In genomic region chr21:42375966-42376337, GRCh38 we compare ENCODE assay signal across 26 cellular contexts. TPM values are rescaled to one million over a fixed set of nuclear protein-coding genes. Genes with fewer than 3 reads are reported as not detected.
"Had no signal": no experiment of that assay in that cellular context is flagged by ENCODE, and none has a peak within 500 bp of the region (broad histone marks: within the 10 kb centered on the region; RNA-seq: fewer than 3 reads in every experiment).

No MANE protein-coding gene starts in this region.

- ATAC-seq: gastrocnemius medialis; naive thymus-derived CD4-positive, alpha-beta T cell had no signal

- H3K4me3 ChIP-seq: adrenal gland, ascending aorta, coronary artery, esophagus squamous epithelium, gastrocnemius medialis, sigmoid colon, smooth muscle cell, tibial artery had no signal

- H3K9me3 Mint-ChIP-seq: central memory CD8-positive, alpha-beta T cell; endodermal cell; memory B cell; naive thymus-derived CD4-positive, alpha-beta T cell; neural crest cell had no signal

- H3K4me2 ChIP-seq: smooth muscle cell had no signal

- H3K27ac Mint-ChIP-seq: activated naive CD8-positive, alpha-beta T cell; endodermal cell; memory B cell; naive thymus-derived CD4-positive, alpha-beta T cell had no signal

- H3K4me1 Mint-ChIP-seq: neural crest cell had no signal

- H3K36me3 ChIP-seq: adrenal gland, ascending aorta, esophagus squamous epithelium, gastrocnemius medialis, sigmoid colon, tibial artery had no signal

- DNase-seq: activated CD4-positive, alpha-beta T cell treated with anti-CD3 and anti-CD28 coated beads for 1 hour; activated CD4-positive, alpha-beta T cell treated with anti-CD3 and anti-CD28 coated beads, Interleukin-2, amount 50 U/mL, for 4 hours; activated naive CD4-positive, alpha-beta T cell; esophagus squamous epithelium; gastrocnemius medialis; hypothalamus; naive thymus-derived CD4-positive, alpha-beta T cell; sigmoid colon; stimulated activated CD4-positive, alpha-beta T cell treated with anti-CD3 and anti-CD28 coated beads, Interleukin-2, amount 100 ng/mL, for 48 hours; stimulated activated CD8-positive, alpha-beta memory T cell treated with anti-CD3 and anti-CD28 coated beads, Interleukin-4, amount 100 ng/mL, for 48 hours; substantia nigra; T-helper 1 cell; tibial artery had no signal

- H3K27me3 ChIP-seq: adrenal gland, ascending aorta had no signal

- H3K27me3 Mint-ChIP-seq: activated naive CD8-positive, alpha-beta T cell had no signal

- H3K27ac ChIP-seq: adrenal gland, ascending aorta, coronary artery, esophagus squamous epithelium, gastrocnemius medialis, sigmoid colon, tibial artery had no signal

- H3K4me1 ChIP-seq: adrenal gland, ascending aorta, gastrocnemius medialis, sigmoid colon, tibial artery had no signal

- H3K9me3 ChIP-seq: adrenal gland, ascending aorta, esophagus squamous epithelium, gastrocnemius medialis, sigmoid colon had no signal

- H3K4me3 Mint-ChIP-seq: activated naive CD8-positive, alpha-beta T cell; central memory CD8-positive, alpha-beta T cell; endodermal cell; memory B cell; neural crest cell had no signal

- H3K36me3 Mint-ChIP-seq: activated naive CD8-positive, alpha-beta T cell; memory B cell had no signal

RNA-seq across cellular contexts. Expression of gene TFF1, which starts 9.6 kb away (rescaled TPM):
- total RNA-seq: ascending aorta; esophagus squamous epithelium; gastrocnemius medialis; liver; mononuclear cell; naive thymus-derived CD4-positive, alpha-beta T cell; neural crest cell; omental fat pad; urinary bladder had no signal
- polyA plus RNA-seq: liver; naive thymus-derived CD4-positive, alpha-beta T cell; urinary bladder had no signal

RNA-seq across cellular contexts. Expression of gene TMPRSS3, which starts 19.9 kb away (rescaled TPM):
- total RNA-seq: ascending aorta, endodermal cell, gastrocnemius medialis, neural crest cell, smooth muscle cell, urinary bladder had no signal
- polyA plus RNA-seq: smooth muscle cell, urinary bladder had no signal

RNA-seq across cellular contexts. Expression of gene TFF2, which starts 25.2 kb away (rescaled TPM):
- total RNA-seq: adrenal gland; ascending aorta; endodermal cell; gastrocnemius medialis; liver; mononuclear cell; naive thymus-derived CD4-positive, alpha-beta T cell; neural crest cell; omental fat pad; sigmoid colon; smooth muscle cell; urinary bladder had no signal
- polyA plus RNA-seq: naive thymus-derived CD4-positive, alpha-beta T cell; smooth muscle cell; urinary bladder had no signal

RNA-seq across cellular contexts. Expression of gene UBASH3A, which starts 27.8 kb away (rescaled TPM):
- total RNA-seq: endodermal cell, neural crest cell, sigmoid colon, smooth muscle cell had no signal
- polyA plus RNA-seq: smooth muscle cell had no signal
